9 cellular contexts compared by ENCODE assay signal in genomic region chr2:174615951-174616436, GRCh38. TPM values are rescaled to one million over a fixed set of nuclear protein-coding genes. Genes with fewer than 3 reads are reported as not detected.
A peak's percentile ranks its signal among the peaks of the same experiment; 100 is the strongest.
DNase-seq lines count a peak whose midpoint lies in the region; ATAC-seq and TF ChIP-seq lines count a peak whose summit lies in the region.
"Had no signal": no experiment of that assay in that cellular context is flagged by ENCODE, and none has a peak within 500 bp of the region (broad histone marks: within the 10 kb centered on the region; RNA-seq: fewer than 3 reads in every experiment).

No MANE protein-coding gene starts in this region.

- no peaks in the 10 kb centered on the region for H3K9me3 ChIP-seq in OCI-LY1 (ENCODE audit: low read length)
- H3K9me3 ChIP-seq: mucosa of descending colon had no signal

- no peaks in the 10 kb centered on the region for H3K79me2 ChIP-seq in OCI-LY1 (ENCODE audit: insufficient read depth, low read length)

- peaks cover 17% of the 10 kb centered on the region; the same call in 1 of the 2 replicates for H3K36me3 ChIP-seq in OCI-LY1 (ENCODE audit: insufficient read depth, low read length)

- no peaks in the 10 kb centered on the region for H4K20me1 ChIP-seq in OCI-LY1 (ENCODE audit: insufficient read depth, low read length)

- H3F3A ChIP-seq in OCI-LY1 (ENCODE audit: insufficient read depth, low read length), result no peaks in the 10 kb centered on the region; the same call in 1 of the 2 replicates

- H3K4me3 ChIP-seq in OCI-LY1 (ENCODE audit: low read depth, low read length, poor library complexity, severe bottlenecking) (no peak overlapping the region), skeletal muscle cell (ENCODE audit: low read depth, low read length) (no peak overlapping the region)
- H3K4me3 ChIP-seq: mucosa of descending colon had no signal

- no peak overlapping the region for H3K9ac ChIP-seq in OCI-LY1 (ENCODE audit: low read length)

- peak overlapping the region; percentile 52 for H3K27ac ChIP-seq in OCI-LY1 (ENCODE audit: low read depth, low read length, poor library complexity, severe bottlenecking)

- H2AFZ ChIP-seq in OCI-LY1 (ENCODE audit: low read length), result no peak overlapping the region

- H3K4me2 ChIP-seq in OCI-LY1 (ENCODE audit: low read length), result peak overlapping the region; percentile 12; the same call in 1 of the 2 replicates

- no peak for TF ChIP-seq CTCF in OCI-LY1 (IDR thresholded peaks at IDR 0.05; ENCODE audit: low read length)

- peaks cover 54% of the 10 kb centered on the region for H3K4me1 ChIP-seq in OCI-LY1 (ENCODE audit: insufficient read depth, low read length, severe bottlenecking)

- no peaks in the 10 kb centered on the region for H3K9me2 ChIP-seq in OCI-LY1 (ENCODE audit: low read depth, low read length)

- peak; percentile 41 for ATAC-seq in GM21723 (IDR thresholded peaks at IDR 0.05; ENCODE audit: unreplicated experiment)
- ATAC-seq: mucosa of descending colon had no signal

- peak; percentile 83 to 92 for DNase-seq in dermis microvascular lymphatic vessel endothelial cell (ENCODE audit: low read depth in 2 of 2)
- peak; percentile 84 for DNase-seq in skeletal muscle cell (ENCODE audit: low read depth)
- DNase-seq in HT-29 (ENCODE audit: low spot score), result no peak
- no peak for DNase-seq in ecto neural progenitor cell (ENCODE audit: low spot score)
- DNase-seq in superior temporal gyrus (ENCODE audit: extremely low spot score), result no peak
- DNase-seq: mucosa of descending colon, NCI-H526 had no signal

- H3K27me3 ChIP-seq in OCI-LY1 (ENCODE audit: insufficient read depth, low read length), result no peaks in the 10 kb centered on the region

RNA-seq across cellular contexts. Expression of gene WIPF1, which starts 18.4 kb away (rescaled TPM):
- total RNA-seq in dermis microvascular lymphatic vessel endothelial cell, result 7.8 and 13.9 TPM in 2 replicates
- total RNA-seq in HT-29 (2014; rRNA removed; shearing (Covaris generic)), result not detected in 2 replicates

Comparison
In these comparisons a context has a peak if more than half of its experiments do, and no peak if none do; other contexts are left out.
1. DNase-seq: peak in dermis microvascular lymphatic vessel endothelial cell (2 of 2) and skeletal muscle cell (single experiment); none in HT-29 (single experiment), ecto neural progenitor cell (single experiment) and superior temporal gyrus (single experiment).